27 cellular contexts compared by ENCODE assay signal in genomic region chr2:117963446-117963845, GRCh38.
"Had no signal": no experiment of that assay in that cellular context is flagged by ENCODE, and none has a peak within 500 bp of the region (broad histone marks: within the 10 kb centered on the region; RNA-seq: fewer than 3 reads in every experiment).

No MANE protein-coding gene starts in this region.

- H3K27ac Mint-ChIP-seq: activated CD4-positive, alpha-beta memory T cell treated with anti-CD3 and anti-CD28 coated beads for 36 hours; activated CD4-positive, alpha-beta T cell treated with anti-CD3 and anti-CD28 coated beads, Interleukin-2, amount 10 ng/mL, durations not matched to agents 24 days and 14 days; activated T-cell treated with anti-CD3 and anti-CD28 coated beads, Interleukin-2, amount 50 U/mL, for 24 hours had no signal

- H3K27me3 ChIP-seq: esophagus squamous epithelium, spleen, testis, transverse colon had no signal

- FAIRE-seq: bronchial epithelial cell, colon, frontal cortex, keratinocyte had no signal

- H3K4me3 Mint-ChIP-seq: activated CD4-positive, alpha-beta memory T cell treated with anti-CD3 and anti-CD28 coated beads for 36 hours; activated CD4-positive, alpha-beta T cell treated with anti-CD3 and anti-CD28 coated beads, Interleukin-2, amount 10 ng/mL, durations not matched to agents 24 days and 14 days; activated T-cell treated with anti-CD3 and anti-CD28 coated beads, Interleukin-2, amount 50 U/mL, for 24 hours; naive thymus-derived CD8-positive, alpha-beta T cell; neural crest cell had no signal

- ATAC-seq: activated naive CD4-positive, alpha-beta T cell treated with anti-CD3 and anti-CD28 coated beads, Interleukin-2, amount 50 U/mL, for 72 hours; left cardiac atrium; naive thymus-derived CD8-positive, alpha-beta T cell; right cardiac atrium; stimulated activated naive CD8-positive, alpha-beta T cell treated with anti-CD3 and anti-CD28 coated beads, Interleukin-15, Interleukin-2, amounts not matched to agents 100 U/mL and 50 U/mL, for 24 hours had no signal

- H3K9me3 Mint-ChIP-seq: activated CD4-positive, alpha-beta memory T cell treated with anti-CD3 and anti-CD28 coated beads for 36 hours; activated CD4-positive, alpha-beta T cell treated with anti-CD3 and anti-CD28 coated beads, Interleukin-2, amount 10 ng/mL, durations not matched to agents 24 days and 14 days; activated naive CD4-positive, alpha-beta T cell treated with anti-CD3 and anti-CD28 coated beads, Interleukin-2, amount 50 U/mL, for 72 hours; activated T-cell treated with anti-CD3 and anti-CD28 coated beads, Interleukin-2, amount 50 U/mL, for 24 hours; naive thymus-derived CD8-positive, alpha-beta T cell; neural crest cell had no signal

- H3K27ac ChIP-seq: epithelial cell of prostate, esophagus squamous epithelium, spleen, testis, transverse colon had no signal

- H3K9me3 ChIP-seq: esophagus squamous epithelium, spleen, testis, transverse colon had no signal

- H3K4me1 ChIP-seq: esophagus squamous epithelium, testis had no signal

- DNase-seq: activated CD4-positive, alpha-beta memory T cell treated with anti-CD3 and anti-CD28 coated beads for 36 hours; activated CD4-positive, alpha-beta T cell treated with anti-CD3 and anti-CD28 coated beads, Interleukin-2, amount 10 ng/mL, durations not matched to agents 24 days and 14 days; activated CD4-positive, CD25-positive, alpha-beta regulatory T cell treated with anti-CD3 and anti-CD28 coated beads, Interleukin-2, amount 50 U/mL, for 72 hours; activated CD8-positive, alpha-beta memory T cell treated with anti-CD3 and anti-CD28 coated beads, Interleukin-2, amount 50 U/mL, for 48 hours; activated naive CD4-positive, alpha-beta T cell; activated T-cell treated with anti-CD3 and anti-CD28 coated beads, Interleukin-2, amount 50 U/mL, for 24 hours; dermis blood vessel endothelial cell; effector CD4-positive, alpha-beta T cell; esophagus squamous epithelium; glutamatergic neuron; left cardiac atrium; mammary epithelial cell; midbrain; naive thymus-derived CD8-positive, alpha-beta T cell; right cardiac atrium; spleen; stimulated activated naive CD8-positive, alpha-beta T cell treated with anti-CD3 and anti-CD28 coated beads, Interleukin-15, Interleukin-2, amounts not matched to agents 100 U/mL and 50 U/mL, for 24 hours; T-helper 2 cell; testis; transverse colon had no signal

- H3K4me1 Mint-ChIP-seq: activated CD4-positive, alpha-beta T cell treated with anti-CD3 and anti-CD28 coated beads, Interleukin-2, amount 10 ng/mL, durations not matched to agents 24 days and 14 days; neural crest cell had no signal

- H3K4me3 ChIP-seq: esophagus squamous epithelium, spleen, testis, transverse colon had no signal

- H3K27me3 Mint-ChIP-seq: activated CD4-positive, alpha-beta memory T cell treated with anti-CD3 and anti-CD28 coated beads for 36 hours; activated CD4-positive, alpha-beta T cell treated with anti-CD3 and anti-CD28 coated beads, Interleukin-2, amount 10 ng/mL, durations not matched to agents 24 days and 14 days; activated T-cell treated with anti-CD3 and anti-CD28 coated beads, Interleukin-2, amount 50 U/mL, for 24 hours; naive thymus-derived CD8-positive, alpha-beta T cell had no signal
